ENCODE assay signal across 29 cellular contexts in genomic region chr7:95525503-95525902, GRCh38. TPM values are rescaled to one million over a fixed set of nuclear protein-coding genes. Genes with fewer than 3 reads are reported as not detected.
DNase-seq lines count a peak whose midpoint lies in the region; ATAC-seq, FAIRE-seq and TF ChIP-seq lines count a peak whose summit lies in the region.
"Had no signal": no experiment of that assay in that cellular context is flagged by ENCODE, and none has a peak within 500 bp of the region (broad histone marks: within the 10 kb centered on the region; RNA-seq: fewer than 3 reads in every experiment).

No MANE protein-coding gene starts in this region.

- DNase-seq in OCI-M1 (lab: John Stamatoyannopoulos, UW): peak; percentile 63
- peak; percentile 15 for DNase-seq in dermis blood vessel endothelial cell
- no peak for DNase-seq in HepG2 (ENCODE audit: low spot score)
- peak; percentile 76 for DNase-seq in superior temporal gyrus (ENCODE audit: extremely low spot score)
- DNase-seq in trophoblast cell: no peak
- no peak for DNase-seq in heart right ventricle
- no peak for DNase-seq in NCI-H187 (lab: John Stamatoyannopoulos, UW)
- DNase-seq: activated CD4-positive, alpha-beta T cell treated with anti-CD3 and anti-CD28 coated beads, Interleukin-2, amount 10 ng/mL, durations not matched to agents 24 days and 14 days; CD4-positive, CD25-positive, alpha-beta regulatory T cell; cerebellar nuclear complex; effector CD8-positive, alpha-beta T cell; esophagus squamous epithelium; H9; KBM-7; mesendoderm; naive B cell; NCI-H1694 treated with DMSO at 0.1 percent for 48 hours; NCI-H2227 treated with DMSO at 0.1 percent for 48 hours; NCI-H748 treated with DMSO at 0.1 percent for 48 hours; SHP77 treated with DMSO at 0.1 percent for 48 hours; sigmoid colon; stimulated activated CD8-positive, alpha-beta memory T cell treated with anti-CD3 and anti-CD28 coated beads, Interleukin-4, amount 100 ng/mL, for 48 hours; T-cell had no signal

- TF ChIP-seq EP300 in HepG2 (IDR thresholded peaks at IDR 0.05; ENCODE audit: low read depth in 2 of 2, low read length in 2 of 2): no peak
- no peak for TF ChIP-seq EP300 in HepG2 (CRISPR knock-in tag; IDR thresholded peaks at IDR 0.05; ENCODE audit: borderline replicate concordance)

- ATAC-seq in HepG2 (no peak), HG02973 (IDR thresholded peaks at IDR 0.05; ENCODE audit: unreplicated experiment) (no peak), heart right ventricle (no peak)
- ATAC-seq: gastroesophageal sphincter, T-cell had no signal

- in situ Hi-C loops in HepG2 (cut with HindIII; ENCODE audit: extremely low pct_ligation_motif_present, low pct_unique_long_range_greater_than_20kb): loop anchor here (5.0 to 25.0 kb wide), 2 partner anchors 162 to 337 kb away; no protein-coding TSS in a partner anchor

- H4K91ac ChIP-seq in trophoblast cell (ENCODE audit: low read depth, low read length): no peak overlapping the region

- no peak overlapping the region for H3K18ac ChIP-seq in trophoblast cell (ENCODE audit: low read length)

- H3K36me3 ChIP-seq in HepG2 (replicated peaks in 1 of 2; ENCODE audit: control insufficient read depth in 1 of 2, insufficient read depth in 2 of 2, low read length in 2 of 2) (no peaks in the 10 kb centered on the region), trophoblast cell (ENCODE audit: control insufficient read depth in 1 of 2, insufficient read depth in 2 of 2, low read length in 2 of 2) (no peaks in the 10 kb centered on the region), heart right ventricle (no peaks in the 10 kb centered on the region)
- H3K36me3 ChIP-seq: esophagus squamous epithelium, gastroesophageal sphincter, sigmoid colon had no signal

- H3K9ac ChIP-seq in HepG2 (ENCODE audit: insufficient read depth, low read depth, low read length): no peak overlapping the region
- no peak overlapping the region for H3K9ac ChIP-seq in trophoblast cell (ENCODE audit: low read length)

- 24% methylated on average over 3 of the region's 3 CpGs for WGBS in HepG2 (ENCODE audit: low lambda C conversion rate)
- no CpG with 5 or more reads among the region's 3 CpGs for WGBS in trophoblast cell (ENCODE audit: extremely low coverage, insufficient coverage, insufficient read length)
- 34 to 40% methylated on average over 3 of the region's 3 CpGs for WGBS in heart right ventricle, 2 donors

- H2BK5ac ChIP-seq in trophoblast cell (ENCODE audit: low read depth, low read length, poor library complexity): no peak overlapping the region

- intact Hi-C loops in HepG2 (cut with micrococcal nuclease; ENCODE audit: unreplicated experiment): no loop called here
- intact Hi-C loops in heart right ventricle (cut with DNase I): loop anchor here in 5 of 10 donors (5.0 kb wide), 1 partner anchor 162 kb away; no protein-coding TSS in a partner anchor

- H4K20me1 ChIP-seq in HepG2 (ENCODE audit: insufficient read depth, low read length): no peaks in the 10 kb centered on the region

- no peak overlapping the region for H4K8ac ChIP-seq in trophoblast cell (ENCODE audit: low read depth, low read length)

- H3K9me3 ChIP-seq in HepG2 (ENCODE audit: low read length): no peaks in the 10 kb centered on the region
- H3K9me3 ChIP-seq in trophoblast cell (ENCODE audit: insufficient read depth, low read depth, low read length): no peaks in the 10 kb centered on the region
- no peaks in the 10 kb centered on the region for H3K9me3 ChIP-seq in heart right ventricle
- H3K9me3 ChIP-seq: esophagus squamous epithelium, gastroesophageal sphincter, sigmoid colon had no signal

- CTCF ChIA-PET in HepG2 (lab: Yijun Ruan, JAX; ENCODE audit: low intra/inter-chr PET ratio, low total read pairs): interaction anchor here (8.1 kb wide), 1 partner anchor 162 kb away, joined by 150 read pairs; no protein-coding TSS in a partner anchor

- H3K4ac ChIP-seq in trophoblast cell (ENCODE audit: low read depth, low read length): no peak overlapping the region

- no peak for TF ChIP-seq CTCF in HepG2 (CRISPR knock-in tag; IDR thresholded peaks at IDR 0.05)
- TF ChIP-seq CTCF in heart right ventricle (IDR thresholded peaks at IDR 0.05): no peak

- H4K12ac ChIP-seq in trophoblast cell (ENCODE audit: low read depth, low read length): no peak overlapping the region

- no peak overlapping the region for H3K23ac ChIP-seq in trophoblast cell (ENCODE audit: low read length)

- H3K79me2 ChIP-seq in HepG2 (ENCODE audit: insufficient read depth, low read length) (no peaks in the 10 kb centered on the region), trophoblast cell (ENCODE audit: control insufficient read depth, insufficient read depth, low read length, poor library complexity) (no peaks in the 10 kb centered on the region)

- POLR2A ChIA-PET in HepG2 (lab: Yijun Ruan, JAX): no interaction called here

- no peak for TF ChIP-seq POLR2A in HepG2 (IDR thresholded peaks at IDR 0.05; ENCODE audit: insufficient read depth in 1 of 2, low read depth in 2 of 2, low read length in 2 of 2)

- H3K14ac ChIP-seq in trophoblast cell (ENCODE audit: low read length): no peak overlapping the region

- no peaks in the 10 kb centered on the region for H3K79me1 ChIP-seq in trophoblast cell (ENCODE audit: low read length)

- H2AK5ac ChIP-seq in trophoblast cell (ENCODE audit: low read length): no peak overlapping the region

- no peak overlapping the region for H3K27ac ChIP-seq in HepG2 (ENCODE audit: extremely low read length, insufficient read depth, low read length)
- H3K27ac ChIP-seq in trophoblast cell (ENCODE audit: low read depth, low read length): no peak overlapping the region
- H3K27ac ChIP-seq in heart right ventricle: peak overlapping the region in 3 of 10 donors; percentile 9 to 58 (median 33)
- H3K27ac ChIP-seq: esophagus squamous epithelium, sigmoid colon, VCaP had no signal

- H2AFZ ChIP-seq in HepG2 (ENCODE audit: low read length): no peak overlapping the region
- H2AFZ ChIP-seq in trophoblast cell (ENCODE audit: insufficient read depth, low read length, poor library complexity): no peak overlapping the region

- peak overlapping the region; percentile 55; the same call in 1 of the 2 replicates for H3K4me2 ChIP-seq in HepG2 (ENCODE audit: low read depth, low read length)
- H3K4me2 ChIP-seq in trophoblast cell (ENCODE audit: low read length): no peak overlapping the region

- no peak overlapping the region for H2BK12ac ChIP-seq in trophoblast cell (ENCODE audit: low read length)

- no peak for TF ChIP-seq RAD21 in HepG2 (CRISPR knock-in tag; IDR thresholded peaks at IDR 0.05)

- H3K27me3 ChIP-seq in HepG2 (ENCODE audit: control insufficient read depth in 1 of 2, insufficient read depth in 2 of 2, low read length in 2 of 2) (no peaks in the 10 kb centered on the region), trophoblast cell (ENCODE audit: insufficient read depth, low read length) (no peaks in the 10 kb centered on the region), heart right ventricle (no peaks in the 10 kb centered on the region)
- H3K27me3 ChIP-seq: gastroesophageal sphincter, sigmoid colon had no signal

- no TSS peak for BruUV-seq in HepG2 (replicated peaks; lab: Mats Ljungman, UMichigan)

- FAIRE-seq in HepG2 (lab: Jason Lieb, UNC): no peak

- H3K4me1 ChIP-seq in HepG2 (ENCODE audit: insufficient read depth, low read length) (peaks cover 26% of the 10 kb centered on the region), trophoblast cell (ENCODE audit: control insufficient read depth in 1 of 2, insufficient read depth in 2 of 2, low read length in 2 of 2) (no peaks in the 10 kb centered on the region), heart right ventricle (peaks cover 0 to 17% (median 12%) of the 10 kb centered on the region in 9 donors)

- H3K4me3 ChIP-seq in HepG2 (replicated peaks in 1 of 3; ENCODE audit: insufficient read depth in 1 of 3, low read depth in 2 of 3, low read length in 3 of 3) (no peak overlapping the region), trophoblast cell (ENCODE audit: low read depth, low read length) (no peak overlapping the region), heart right ventricle (no peak overlapping the region)
- H3K4me3 ChIP-seq: esophagus squamous epithelium, gastroesophageal sphincter, sigmoid colon had no signal

- H2BK120ac ChIP-seq in trophoblast cell (ENCODE audit: insufficient read depth, low read length, poor library complexity): no peak overlapping the region

TF ChIP-seq in HepG2, 621 proteins besides CTCF, POLR2A, EP300 and RAD21 (continues in another document):
- TF ChIP-seq SALL2 (CRISPR knock-in tag; IDR thresholded peaks at IDR 0.05): no peak
- TF ChIP-seq DDIT3 (CRISPR knock-in tag; IDR thresholded peaks at IDR 0.05): no peak
- TF ChIP-seq ZNF264 (CRISPR knock-in tag; IDR thresholded peaks at IDR 0.05): no peak

RNA-seq across cellular contexts. Expression of gene ASB4, which starts 39.8 kb away (rescaled TPM):
- total RNA-seq in dermis blood vessel endothelial cell (not detected in 2 replicates), HepG2 (2016; rRNA removed; fragmentation: Illumina TruSeq; extraction: Trizol) (1.1 and 1.3 TPM in 2 replicates), heart right ventricle (1 to 10 TPM; 1.3 to 7.1 (median 3.1) TPM)
- total RNA-seq in HepG2 (2016; cell fraction: cytosol; rRNA removed; fragmentation: Illumina TruSeq; extraction: Trizol; ENCODE audit: low read depth): 0.10 TPM in 1 of 2 replicates, not detected in the other
- total RNA-seq in HepG2 (2016; cell fraction: insoluble cytoplasmic fraction; rRNA removed; fragmentation: Illumina TruSeq; extraction: Trizol): 1.2 and 1.5 TPM in 2 replicates
- total RNA-seq in HepG2 (2016; cell fraction: membrane; rRNA removed; fragmentation: Illumina TruSeq; extraction: Trizol): 0.56 and 0.62 TPM in 2 replicates
- total RNA-seq in HepG2 (2016; cell fraction: nucleus; rRNA removed; fragmentation: Illumina TruSeq; extraction: Trizol): 0.78 and 1.3 TPM in 2 replicates
- polyA plus RNA-seq in HepG2 (2011; rRNA removed) (2.6 and 4.0 TPM in 2 replicates), heart right ventricle (1 to 10 TPM in 1 of 2 donors, under 1 TPM in 1; 0.26 to 1.7 TPM)
- 2.1 and 3.2 TPM in 2 replicates for polyA plus RNA-seq in HepG2 (2011; cell fraction: cytosol; rRNA removed)
- 1.5 and 2.5 TPM in 2 replicates for polyA plus RNA-seq in HepG2 (2011; cell fraction: nucleus; rRNA removed)
- 0.56 and 0.99 TPM in 2 replicates for polyA plus RNA-seq in HepG2 (2012)
- 0.06 and 0.18 TPM in 2 replicates for polyA plus RNA-seq in HepG2 (2016; cell fraction: cytosol; fragmentation: Illumina TruSeq; extraction: Trizol; ENCODE audit: low read depth)
- 1.1 and 1.6 TPM in 2 replicates for polyA plus RNA-seq in HepG2 (2016; cell fraction: insoluble cytoplasmic fraction; fragmentation: Illumina TruSeq; extraction: Trizol; ENCODE audit: low read depth)
- polyA plus RNA-seq in HepG2 (2016; cell fraction: membrane; fragmentation: Illumina TruSeq; extraction: Trizol; ENCODE audit: low read depth): 0.07 and 0.22 TPM in 2 replicates
- 0.38 and 0.68 TPM in 2 replicates for polyA plus RNA-seq in HepG2 (2016; cell fraction: nucleus; fragmentation: Illumina TruSeq; extraction: Trizol; ENCODE audit: insufficient read depth, low read depth)
- polyA minus RNA-seq in HepG2 (2011; rRNA and poly(A)+ RNA removed; ENCODE audit: low replicate concordance): 0.37 and 10.4 TPM in 2 replicates
- polyA minus RNA-seq in HepG2 (2011; cell fraction: cytosol; rRNA and poly(A)+ RNA removed): 1.1 and 1.7 TPM in 2 replicates
- 4.5 and 6.1 TPM in 2 replicates for polyA minus RNA-seq in HepG2 (2011; cell fraction: nucleus; rRNA and poly(A)+ RNA removed)
- polyA plus RNA-seq in trophoblast cell (2013): not detected in 2 replicates
- total RNA-seq: activated CD4-positive, alpha-beta T cell treated with anti-CD3 and anti-CD28 coated beads, Interleukin-2, amount 10 ng/mL, durations not matched to agents 24 days and 14 days; CD4-positive, CD25-positive, alpha-beta regulatory T cell; G401; gastroesophageal sphincter; H9; kidney epithelial cell; osteoblast; sigmoid colon had no signal
- polyA plus RNA-seq: CD4-positive, CD25-positive, alpha-beta regulatory T cell had no signal

Comparison
In these comparisons a context has a peak if more than half of its experiments do, and no peak if none do; other contexts are left out.
1. DNase-seq: peak in OCI-M1 (single experiment), dermis blood vessel endothelial cell (single experiment) and superior temporal gyrus (single experiment); none in HepG2 (single experiment), trophoblast cell (0 of 2), heart right ventricle (0 of 2) and NCI-H187 (0 of 2).